ENCODE assay signal across 8 cellular contexts in genomic region chr17:46193246-46193625, GRCh38. TPM values are rescaled to one million over a fixed set of nuclear protein-coding genes. Genes with fewer than 3 reads are reported as not detected.
DNase-seq lines count a peak whose midpoint lies in the region; ATAC-seq and TF ChIP-seq lines count a peak whose summit lies in the region.

Gene KANSL1, minus strand, starts transcription at chr17:46193429. Its CDS starts 21,286 bp downstream, at chr17:46172143.

- WGBS in mesendoderm (ENCODE audit: extremely low coverage, insufficient coverage, low lambda C conversion rate): no CpG with 5 or more reads among the region's 62 CpGs

- H4K5ac ChIP-seq in mesendoderm (ENCODE audit: low read length): no peak within 1 kb of the TSS

- TF ChIP-seq CTCF in CD4-positive, alpha-beta T cell (IDR thresholded peaks at IDR 0.05): no peak

- H3K79me2 ChIP-seq in mesendoderm (ENCODE audit: control insufficient read depth, insufficient read depth, low read length): peaks cover 66% of the 10 kb centered on the region

- CTCF ChIA-PET in CD4-positive, alpha-beta T cell (lab: Charles Lee): interaction anchor here (0.6 to 3.0 kb wide), 49 partner anchors 8 to 615 kb away, joined by 3 to 58 read pairs (median 6); no protein-coding TSS in a partner anchor
- CTCF ChIA-PET in activated CD8-positive, alpha-beta memory T cell treated with anti-CD3 and anti-CD28 coated beads for 36 hours (lab: Charles Lee): interaction anchor here (0.6 to 2.3 kb wide), 32 partner anchors 8 to 155 kb away, joined by 3 to 31 read pairs (median 4); no protein-coding TSS in a partner anchor

- H3K27me3 Mint-ChIP-seq in CD4-positive, alpha-beta T cell: no peaks in the 10 kb centered on the region
- no peaks in the 10 kb centered on the region for H3K27me3 Mint-ChIP-seq in effector memory CD8-positive, alpha-beta T cell

- peak within 1 kb of the TSS; percentile 95 for H3K27ac ChIP-seq in CD4-positive, alpha-beta T cell (ENCODE audit: low read depth, low read length)
- H3K27ac ChIP-seq in mesendoderm (ENCODE audit: low read depth, low read length): peak within 1 kb of the TSS; percentile 100

- H3K9me3 Mint-ChIP-seq in CD4-positive, alpha-beta T cell: no peaks in the 10 kb centered on the region
- H3K9me3 Mint-ChIP-seq in effector memory CD8-positive, alpha-beta T cell: no peaks in the 10 kb centered on the region

- intact Hi-C loops in CD4-positive, alpha-beta T cell (cut with DNase I, micrococcal nuclease): loop anchor here (1.0 to 10.0 kb wide), 8 partner anchors 14 to 191 kb away; no protein-coding TSS in a partner anchor

- H3K18ac ChIP-seq in mesendoderm (ENCODE audit: low read length): peak within 1 kb of the TSS; percentile 99

- H3K27me3 ChIP-seq in CD4-positive, alpha-beta T cell (ENCODE audit: control insufficient read depth, insufficient read depth, low read length): no peaks in the 10 kb centered on the region
- peaks cover 2% of the 10 kb centered on the region for H3K27me3 ChIP-seq in mesendoderm (ENCODE audit: insufficient read depth, low read length, poor library complexity)

- peaks cover 30% of the 10 kb centered on the region for H3K36me3 Mint-ChIP-seq in CD4-positive, alpha-beta T cell (ENCODE audit: low read depth)
- peaks cover 52% of the 10 kb centered on the region for H3K36me3 Mint-ChIP-seq in effector memory CD8-positive, alpha-beta T cell (ENCODE audit: insufficient read depth)

- H2AK5ac ChIP-seq in mesendoderm (ENCODE audit: low read length): peak within 1 kb of the TSS; percentile 44

- DNase-seq in CD4-positive, alpha-beta T cell: peak; percentile 74 to 90 (median 84)
- DNase-seq in HK-2 (ENCODE audit: unreplicated experiment) (peak; percentile 80), NCI-H82 treated with DMSO at 0.1 percent for 48 hours (lab: John Stamatoyannopoulos, UW; ENCODE audit: unreplicated experiment) (peak; percentile 83), mesendoderm (peak; percentile 97)
- peak in 2 of 3 experiments; percentile 75 to 83 for DNase-seq in effector memory CD8-positive, alpha-beta T cell
- DNase-seq in stimulated activated CD8-positive, alpha-beta memory T cell treated with anti-CD3 and anti-CD28 coated beads, Interleukin-15, amount 100 ng/mL, for 1 hour (ENCODE audit: low read depth): peak; percentile 71

- H3K4me3 Mint-ChIP-seq in CD4-positive, alpha-beta T cell: peak within 1 kb of the TSS; percentile 96
- H3K4me3 Mint-ChIP-seq in effector memory CD8-positive, alpha-beta T cell: peak within 1 kb of the TSS; percentile 93 to 96

- peak within 1 kb of the TSS; percentile 98 for H3K4me2 ChIP-seq in mesendoderm (ENCODE audit: low read length)

- H3K4me1 Mint-ChIP-seq in CD4-positive, alpha-beta T cell (ENCODE audit: low read depth): peaks cover 75% of the 10 kb centered on the region
- H3K4me1 Mint-ChIP-seq in effector memory CD8-positive, alpha-beta T cell (ENCODE audit: low read depth in 2 of 2): peaks cover 53 to 67% of the 10 kb centered on the region in 2 donors

- peak within 1 kb of the TSS; percentile 79 for H3K4me3 ChIP-seq in mesendoderm (ENCODE audit: low read length)

- no peaks in the 10 kb centered on the region for H3K36me3 ChIP-seq in mesendoderm (ENCODE audit: control insufficient read depth, insufficient read depth, low read length)

- H2BK5ac ChIP-seq in mesendoderm (ENCODE audit: low read length): peak within 1 kb of the TSS; percentile 94

- POLR2A ChIA-PET in CD4-positive, alpha-beta T cell (lab: Charles Lee): interaction anchor here (0.5 to 2.5 kb wide), 36 partner anchors 9 to 1045 kb away, joined by 3 to 36 read pairs (median 6); partner anchors contain the start of gene HEXIM1
- POLR2A ChIA-PET in activated CD8-positive, alpha-beta memory T cell treated with anti-CD3 and anti-CD28 coated beads for 36 hours (lab: Charles Lee): interaction anchor here (0.5 to 2.0 kb wide), 15 partner anchors 14 to 262 kb away, joined by 3 to 16 read pairs (median 4); no protein-coding TSS in a partner anchor

- H3K4ac ChIP-seq in mesendoderm (ENCODE audit: low read depth, low read length): peak within 1 kb of the TSS; percentile 100

- peak within 1 kb of the TSS; percentile 96 for H3K27ac Mint-ChIP-seq in CD4-positive, alpha-beta T cell
- peak within 1 kb of the TSS; percentile 96 to 99 for H3K27ac Mint-ChIP-seq in effector memory CD8-positive, alpha-beta T cell

- H3K9me3 ChIP-seq in CD4-positive, alpha-beta T cell (ENCODE audit: control insufficient read depth, low read length): no peaks in the 10 kb centered on the region

- H3K9ac ChIP-seq in mesendoderm (ENCODE audit: low read length): peak within 1 kb of the TSS; percentile 98

- H3K56ac ChIP-seq in mesendoderm (ENCODE audit: low read length): peak within 1 kb of the TSS; percentile 100

- H2BK120ac ChIP-seq in mesendoderm (ENCODE audit: low read depth, low read length): peak within 1 kb of the TSS; percentile 88

- H3K4me1 ChIP-seq in mesendoderm (ENCODE audit: control insufficient read depth, low read depth, low read length): peaks cover 19% of the 10 kb centered on the region

- peak; percentile 59 for ATAC-seq in CD4-positive, alpha-beta T cell (ENCODE audit: poor library complexity)
- ATAC-seq in GM19438 (IDR thresholded peaks at IDR 0.05; ENCODE audit: low read depth, unreplicated experiment): peak; percentile 50
- peak; percentile 59 for ATAC-seq in effector memory CD8-positive, alpha-beta T cell (replicated peaks)

- H3K79me1 ChIP-seq in mesendoderm (ENCODE audit: low read length): peaks cover 18% of the 10 kb centered on the region

- peak within 1 kb of the TSS; percentile 100 for H3K23ac ChIP-seq in mesendoderm (ENCODE audit: low read length)

- no peak within 1 kb of the TSS for H2BK15ac ChIP-seq in mesendoderm (replicated peaks; ENCODE audit: low read depth)

- H4K8ac ChIP-seq in mesendoderm (ENCODE audit: low read depth, low read length): peak within 1 kb of the TSS; percentile 99

RNA-seq across cellular contexts. Expression of gene KANSL1, which starts in this region (rescaled TPM):
- total RNA-seq in CD4-positive, alpha-beta T cell: 100 to 1,000 TPM; 122 to 125 TPM
- total RNA-seq in activated CD8-positive, alpha-beta memory T cell treated with anti-CD3 and anti-CD28 coated beads for 36 hours: 10 to 100 TPM; 59.3 to 59.6 TPM
- polyA plus RNA-seq in mesendoderm (2013, experiment 1 of 2): 34.9 TPM
- polyA plus RNA-seq in mesendoderm (2013, experiment 2 of 2): 34.7 TPM

Comparison
In these comparisons a context has a peak if more than half of its experiments do, and no peak if none do; other contexts are left out.
1. Peak in every context shown above with its lines: DNase-seq, ATAC-seq, H3K4me3 ChIP-seq and H3K27ac ChIP-seq.